In the genomic region with DNA sequence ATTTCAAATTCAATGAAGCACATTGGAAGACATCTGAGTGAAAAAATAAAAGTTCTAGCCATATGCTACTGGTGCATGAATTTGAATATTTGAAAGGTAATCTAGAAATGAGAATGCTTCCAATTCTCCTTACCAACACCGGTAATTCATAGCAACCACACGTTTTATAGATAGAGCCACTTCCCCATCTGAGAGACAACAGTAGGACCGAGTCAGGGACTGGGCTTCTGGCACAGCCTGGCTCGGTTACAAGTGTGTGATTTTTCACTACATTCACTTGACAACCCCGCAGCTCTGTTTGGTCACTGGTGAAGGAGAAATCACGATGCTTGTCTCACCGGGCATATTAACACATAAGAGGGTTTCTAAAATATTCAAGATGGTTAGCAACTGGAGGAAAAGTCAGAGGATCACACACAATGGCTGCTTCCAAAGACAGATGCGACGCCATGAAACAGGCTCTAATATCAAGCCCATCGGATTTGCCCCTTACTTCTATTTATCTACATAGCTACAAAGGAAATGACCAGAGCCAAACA, we compare ENCODE assay signal across 15 cellular contexts.
A peak's percentile ranks its signal among the peaks of the same experiment; 100 is the strongest.
DNase-seq lines count a peak whose midpoint lies in the region; ATAC-seq and TF ChIP-seq lines count a peak whose summit lies in the region.
"Had no signal": no experiment of that assay in that cellular context is flagged by ENCODE, and none has a peak within 500 bp of the region (broad histone marks: within the 10 kb centered on the region; RNA-seq: fewer than 3 reads in every experiment).

No MANE protein-coding gene starts in this region.

- no peak overlapping the region for H2BK12ac ChIP-seq in neuronal stem cell (ENCODE audit: low read length)

- no peaks in the 10 kb centered on the region for H3K9me3 Mint-ChIP-seq in memory B cell
- H3K9me3 Mint-ChIP-seq: activated T-cell treated with anti-CD3 and anti-CD28 coated beads, Interleukin-2, amount 50 U/mL, for 24 hours; T-helper 2 cell treated with Interferon-gamma antibody and Interleukin-4, amounts not matched to agents 5 μg/mL and 100 μg/mL, for 36 hours had no signal

- ATAC-seq in HG02798 (IDR thresholded peaks at IDR 0.05; ENCODE audit: poor library complexity, unreplicated experiment) (peak; percentile 47), memory B cell (ENCODE audit: low read depth) (peak; percentile 70)
- ATAC-seq: mucosa of descending colon, sciatic nerve had no signal

- peaks cover 0 to 2% of the 10 kb centered on the region in 2 donors for H3K9me3 ChIP-seq in neuronal stem cell (replicated peaks in 1 of 2; ENCODE audit: control insufficient read depth in 2 of 2, insufficient read depth in 1 of 2, low read depth in 1 of 2, low read length in 2 of 2)
- H3K9me3 ChIP-seq: mucosa of descending colon had no signal

- H3K27me3 Mint-ChIP-seq in memory B cell, result no peaks in the 10 kb centered on the region
- H3K27me3 Mint-ChIP-seq: activated T-cell treated with anti-CD3 and anti-CD28 coated beads, Interleukin-2, amount 50 U/mL, for 24 hours had no signal

- peaks cover 20% of the 10 kb centered on the region for H3K4me1 Mint-ChIP-seq in memory B cell

- H3K36me3 ChIP-seq in neuronal stem cell (replicated peaks in 1 of 2; ENCODE audit: control insufficient read depth in 2 of 2, insufficient read depth in 2 of 2, low read length in 2 of 2), result no peaks in the 10 kb centered on the region

- no CpG with 5 or more reads among the region's 10 CpGs for WGBS in neuronal stem cell (ENCODE audit: extremely low coverage in 2 of 2, insufficient read length in 2 of 2, insufficient replicate concordance in 1 of 2), 2 donors

- in situ Hi-C loops in GM13976 (cut with MboI; ENCODE audit: low sequenced_read_pairs, unreplicated experiment), result no loop called here

- H2AFZ ChIP-seq in neuronal stem cell (ENCODE audit: low read length), result no peak overlapping the region

- peaks cover 3% of the 10 kb centered on the region for H3K36me3 Mint-ChIP-seq in memory B cell

- H3K18ac ChIP-seq in neuronal stem cell (ENCODE audit: low read length), result no peak overlapping the region

- no peak overlapping the region for H2BK15ac ChIP-seq in neuronal stem cell (ENCODE audit: low read length)

- no peak overlapping the region for H2BK120ac ChIP-seq in neuronal stem cell (ENCODE audit: low read depth, low read length)

- no peak overlapping the region for H3K9ac ChIP-seq in neuronal stem cell (ENCODE audit: low read depth, low read length, poor library complexity)

- H3K4me2 ChIP-seq in neuronal stem cell (ENCODE audit: insufficient read depth, low read length, poor library complexity, severe bottlenecking), result no peak overlapping the region

- no peak overlapping the region for H2BK5ac ChIP-seq in neuronal stem cell (ENCODE audit: low read length)

- no peak overlapping the region for H3K4me3 Mint-ChIP-seq in memory B cell
- H3K4me3 Mint-ChIP-seq: activated T-cell treated with anti-CD3 and anti-CD28 coated beads, Interleukin-2, amount 50 U/mL, for 24 hours; T-helper 2 cell treated with Interferon-gamma antibody and Interleukin-4, amounts not matched to agents 5 μg/mL and 100 μg/mL, for 36 hours had no signal

- H3K27me3 ChIP-seq in neuronal stem cell (ENCODE audit: control insufficient read depth in 3 of 3, insufficient read depth in 3 of 3, low read depth in 1 of 3, low read length in 3 of 3), result no peaks in the 10 kb centered on the region

- H3K79me1 ChIP-seq in neuronal stem cell (ENCODE audit: low read depth, low read length), result no peaks in the 10 kb centered on the region

- peaks cover 0 to 5% of the 10 kb centered on the region in 2 donors for H3K4me1 ChIP-seq in neuronal stem cell (ENCODE audit: control insufficient read depth in 2 of 2, insufficient read depth in 1 of 2, low read depth in 1 of 2, low read length in 2 of 2)

- DNase-seq in GM13976 (ENCODE audit: low spot score), result peak; percentile 47
- peak; percentile 32 for DNase-seq in NOMO-1 treated with dmso at 0.1 percent for 144 hours (lab: John Stamatoyannopoulos, UW; ENCODE audit: unreplicated experiment)
- no peak for DNase-seq in memory B cell (ENCODE audit: low spot score in 2 of 2)
- DNase-seq in neuronal stem cell (ENCODE audit: low spot score), result no peak
- DNase-seq in NCI-H2081 (lab: John Stamatoyannopoulos, UW), result no peak
- DNase-seq in amniotic stem cell (lab: John Stamatoyannopoulos, UW), result no peak
- no peak for DNase-seq in DMS114 treated with DMSO at 0.1 percent for 48 hours (lab: John Stamatoyannopoulos, UW; ENCODE audit: unreplicated experiment)
- DNase-seq: activated T-cell treated with anti-CD3 and anti-CD28 coated beads, Interleukin-2, amount 50 U/mL, for 24 hours; COR-L47; mucosa of descending colon; NCI-H82 had no signal

- H3K4me3 ChIP-seq in neuronal stem cell (ENCODE audit: low read length in 2 of 2), result no peak overlapping the region
- H3K4me3 ChIP-seq: mucosa of descending colon had no signal

- no peak overlapping the region for H4K91ac ChIP-seq in neuronal stem cell (ENCODE audit: low read depth, low read length, poor library complexity)

- peak overlapping the region; percentile 50 for H3K27ac Mint-ChIP-seq in memory B cell
- H3K27ac Mint-ChIP-seq: activated T-cell treated with anti-CD3 and anti-CD28 coated beads, Interleukin-2, amount 50 U/mL, for 24 hours; T-helper 2 cell treated with Interferon-gamma antibody and Interleukin-4, amounts not matched to agents 5 μg/mL and 100 μg/mL, for 36 hours had no signal

- TF ChIP-seq CTCF in GM13976 (IDR thresholded peaks at IDR 0.05; ENCODE audit: borderline replicate concordance, control extremely low read depth, extremely low read depth, insufficient read depth, missing control alignments), result no peak

- no peak overlapping the region for H3K14ac ChIP-seq in neuronal stem cell (ENCODE audit: low read length)

- H2AK5ac ChIP-seq in neuronal stem cell (ENCODE audit: low read depth, low read length), result no peak overlapping the region

- H4K8ac ChIP-seq in neuronal stem cell (ENCODE audit: low read depth, low read length), result no peak overlapping the region

- no peak overlapping the region for H3K27ac ChIP-seq in neuronal stem cell (replicated peaks; ENCODE audit: low read length)
- H3K27ac ChIP-seq: epithelial cell of prostate had no signal

- H3K4ac ChIP-seq in neuronal stem cell (ENCODE audit: low read length), result no peak overlapping the region

- H3K23ac ChIP-seq in neuronal stem cell (ENCODE audit: low read depth, low read length, poor library complexity), result no peak overlapping the region

Comparison
In these comparisons a context has a peak if more than half of its experiments do, and no peak if none do; other contexts are left out.
1. DNase-seq: peak in GM13976 (single experiment) and NOMO-1 treated with dmso at 0.1 percent for 144 hours (single experiment); none in memory B cell (0 of 2), neuronal stem cell (single experiment), NCI-H2081 (0 of 2), amniotic stem cell (single experiment) and DMS114 treated with DMSO at 0.1 percent for 48 hours (single experiment).